ENCODE assay signal across 19 cellular contexts in the genomic region with DNA sequence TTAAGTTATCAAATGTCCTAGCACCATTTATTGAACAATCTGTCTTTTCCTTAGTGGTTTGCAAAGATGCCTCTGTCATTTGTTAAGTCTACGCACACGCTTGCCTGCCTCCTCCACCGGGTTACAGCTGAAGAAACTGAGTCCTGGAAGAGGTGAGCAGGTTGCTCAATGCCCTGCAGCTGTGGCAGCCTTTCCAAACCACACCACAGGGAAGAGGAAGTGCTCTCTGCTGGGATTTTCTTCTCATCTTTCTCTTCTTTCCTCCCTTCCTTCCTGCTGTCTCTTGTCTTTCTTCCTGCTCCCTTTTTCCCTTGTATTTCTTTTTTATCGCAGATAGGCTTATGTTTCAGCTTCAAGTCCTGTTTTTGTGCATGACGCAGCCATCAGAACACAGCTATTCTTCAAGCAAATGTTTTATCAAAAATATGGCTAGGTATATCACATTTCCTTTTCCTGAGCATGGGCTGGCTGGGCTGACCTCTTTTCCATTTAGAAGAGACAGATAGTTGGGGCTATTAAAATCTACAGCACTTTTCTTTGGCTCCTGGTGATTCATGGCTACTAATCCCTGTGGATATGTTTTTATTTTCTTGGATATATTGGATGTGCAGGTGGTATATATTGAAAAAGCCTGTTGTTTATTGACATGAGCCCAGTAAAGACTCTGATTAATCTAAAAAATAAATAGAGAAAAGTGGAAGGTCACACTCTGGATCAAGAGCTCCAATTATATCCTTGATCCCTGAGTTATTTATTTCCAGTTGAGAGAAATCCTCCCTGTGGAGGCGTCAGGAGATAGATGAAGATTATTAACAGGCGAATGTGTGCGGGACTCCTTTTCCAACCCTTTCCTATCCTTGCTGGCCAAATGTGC.
A peak's percentile ranks its signal among the peaks of the same experiment; 100 is the strongest.
DNase-seq lines count a peak whose midpoint lies in the region; ATAC-seq, FAIRE-seq and TF ChIP-seq lines count a peak whose summit lies in the region.
"Had no signal": no experiment of that assay in that cellular context is flagged by ENCODE, and none has a peak within 500 bp of the region (broad histone marks: within the 10 kb centered on the region; RNA-seq: fewer than 3 reads in every experiment).

No MANE protein-coding gene starts in this region.

- no peaks in the 10 kb centered on the region for H3K9me3 ChIP-seq in liver (ENCODE audit: control insufficient read depth in 4 of 4, low read length in 3 of 4)
- no peaks in the 10 kb centered on the region for H3K9me3 ChIP-seq in HepG2 (ENCODE audit: low read length)
- H3K9me3 ChIP-seq in breast epithelium, result no peaks in the 10 kb centered on the region

- H3K9me3 Mint-ChIP-seq in T-cell, result no peaks in the 10 kb centered on the region
- H3K9me3 Mint-ChIP-seq: stimulated activated effector memory CD8-positive, alpha-beta T cell treated with anti-CD3 and anti-CD28 coated beads, Interleukin-12 subunit alpha, Interleukin-12 subunit beta, amount 100 ng/mL, for 72 hours had no signal

- no TSS peak for BruUV-seq in HepG2 (replicated peaks; lab: Mats Ljungman, UMichigan)

- no peak for ATAC-seq in HepG2
- no peak for ATAC-seq in T-cell (replicated peaks in 1 of 4)
- ATAC-seq: stimulated activated effector memory CD8-positive, alpha-beta T cell treated with anti-CD3 and anti-CD28 coated beads, Interleukin-12 subunit alpha, Interleukin-12 subunit beta, amount 100 ng/mL, for 72 hours had no signal

- H3K4me3 Mint-ChIP-seq in T-cell, result no peak overlapping the region
- H3K4me3 Mint-ChIP-seq: stimulated activated effector memory CD8-positive, alpha-beta T cell treated with anti-CD3 and anti-CD28 coated beads, Interleukin-12 subunit alpha, Interleukin-12 subunit beta, amount 100 ng/mL, for 72 hours had no signal

- H3K4me1 Mint-ChIP-seq in T-cell, result peaks cover 3 to 11% (median 4%) of the 10 kb centered on the region in 3 donors

- H3K36me3 Mint-ChIP-seq in T-cell, result no peaks in the 10 kb centered on the region
- H3K36me3 Mint-ChIP-seq: stimulated activated effector memory CD8-positive, alpha-beta T cell treated with anti-CD3 and anti-CD28 coated beads, Interleukin-12 subunit alpha, Interleukin-12 subunit beta, amount 100 ng/mL, for 72 hours had no signal

- no peak overlapping the region for H3K9ac ChIP-seq in liver (ENCODE audit: low read depth in 1 of 2, low read length in 2 of 2)
- H3K9ac ChIP-seq in HepG2 (ENCODE audit: insufficient read depth, low read depth, low read length), result no peak overlapping the region

- in situ Hi-C loops in HepG2 (cut with HindIII; ENCODE audit: extremely low pct_ligation_motif_present, low pct_unique_long_range_greater_than_20kb), result loop anchor here (10.0 kb wide), 1 partner anchor 165 kb away; no protein-coding TSS in a partner anchor

- CTCF ChIA-PET in HepG2 (lab: Yijun Ruan, JAX; ENCODE audit: low intra/inter-chr PET ratio, low total read pairs) (no interaction called here), T-cell (lab: Charles Lee) (no interaction called here)

- H2AFZ ChIP-seq in HepG2 (ENCODE audit: low read length), result no peak overlapping the region

- H3K4me2 ChIP-seq in HepG2 (ENCODE audit: low read depth, low read length), result no peak overlapping the region

- no peak for TF ChIP-seq CTCF in liver (IDR thresholded peaks at IDR 0.05; ENCODE audit: low read depth, low read length, missing input control)
- no peak for TF ChIP-seq CTCF in HepG2 (CRISPR knock-in tag; IDR thresholded peaks at IDR 0.05)
- no peak for TF ChIP-seq CTCF in breast epithelium (IDR thresholded peaks at IDR 0.05)

- TF ChIP-seq EP300 in HepG2 (IDR thresholded peaks at IDR 0.05; ENCODE audit: low read depth in 2 of 2, low read length in 2 of 2) (no peak), HepG2 (CRISPR knock-in tag; IDR thresholded peaks at IDR 0.05; ENCODE audit: borderline replicate concordance) (no peak)

- intact Hi-C loops in HepG2 (cut with micrococcal nuclease; ENCODE audit: unreplicated experiment) (no loop called here), breast epithelium (cut with DNase I; ENCODE audit: low total_unique reads) (no loop called here)

- peaks cover 0 to 6% (median 0%) of the 10 kb centered on the region in 4 donors for H3K27me3 ChIP-seq in liver (ENCODE audit: control insufficient read depth in 4 of 4, insufficient read depth in 4 of 4, low read length in 3 of 4)
- peaks cover 0 to 14% of the 10 kb centered on the region in 2 experiments; a peak in 2 of 5 replicates for H3K27me3 ChIP-seq in HepG2 (ENCODE audit: control insufficient read depth in 1 of 2, insufficient read depth in 2 of 2, low read length in 2 of 2)
- no peaks in the 10 kb centered on the region for H3K27me3 ChIP-seq in breast epithelium

- H3K79me2 ChIP-seq in HepG2 (ENCODE audit: insufficient read depth, low read length), result no peaks in the 10 kb centered on the region

- DNase-seq in HepG2 (ENCODE audit: low spot score), result no peak
- DNase-seq in breast epithelium (ENCODE audit: low spot score in 2 of 2), result no peak
- DNase-seq in iPS-NIHi7 (ENCODE audit: extremely low spot score), result peak; percentile 7
- no peak for DNase-seq in activated CD4-positive, alpha-beta T cell treated with anti-CD3 and anti-CD28 coated beads, Interleukin-2, amount 50 U/mL, for 4 hours
- no peak for DNase-seq in stimulated activated naive CD4-positive, alpha-beta T cell treated with Interleukin-2 at 50 U/mL for 16 hours (lab: John Stamatoyannopoulos, UW)
- DNase-seq in activated CD8-positive, alpha-beta memory T cell treated with anti-CD3 and anti-CD28 coated beads, Interleukin-2, amount 50 U/mL, for 4 hours, result no peak
- no peak for DNase-seq in T-cell
- DNase-seq: activated CD4-positive, alpha-beta T cell treated with anti-CD3 and anti-CD28 coated beads for 48 hours; activated naive CD4-positive, alpha-beta T cell treated with anti-CD3 and anti-CD28 coated beads, Interleukin-2, amount 50 U/mL, for 16 hours; COR-L47; GDM1; mesendoderm; NCI-H1048; NK-92 treated with Interleukin-12 subunit alpha and Interleukin-12 subunit beta, amount 100 ng/mL, for 24 hours; T1000 had no signal

- no peak overlapping the region for H3K27ac Mint-ChIP-seq in T-cell
- H3K27ac Mint-ChIP-seq: stimulated activated effector memory CD8-positive, alpha-beta T cell treated with anti-CD3 and anti-CD28 coated beads, Interleukin-12 subunit alpha, Interleukin-12 subunit beta, amount 100 ng/mL, for 72 hours had no signal

- 65% methylated on average over 8 of the region's 8 CpGs for WGBS in liver
- 6% methylated on average over 8 of the region's 8 CpGs for WGBS in HepG2 (ENCODE audit: low lambda C conversion rate)

- no peak overlapping the region for H3K27ac ChIP-seq in liver (ENCODE audit: low read depth in 1 of 2, low read length in 2 of 2)
- no peak overlapping the region for H3K27ac ChIP-seq in HepG2 (ENCODE audit: extremely low read length, insufficient read depth, low read length)
- H3K27ac ChIP-seq in breast epithelium, result peak overlapping the region; percentile 54 to 75

- no peak for TF ChIP-seq RAD21 in liver (IDR thresholded peaks at IDR 0.05)
- TF ChIP-seq RAD21 in HepG2 (CRISPR knock-in tag; IDR thresholded peaks at IDR 0.05), result no peak

- H3K4me1 ChIP-seq in liver (ENCODE audit: control insufficient read depth in 4 of 4, insufficient read depth in 4 of 4, low read length in 3 of 4) (no peaks in the 10 kb centered on the region), HepG2 (ENCODE audit: insufficient read depth, low read length) (no peaks in the 10 kb centered on the region), breast epithelium (peaks cover 0 to 6% of the 10 kb centered on the region in 2 donors)

- POLR2A ChIA-PET in HepG2 (lab: Yijun Ruan, JAX) (no interaction called here), T-cell (lab: Charles Lee) (no interaction called here)

- no peaks in the 10 kb centered on the region for H3K36me3 ChIP-seq in liver (ENCODE audit: control insufficient read depth in 4 of 4, insufficient read depth in 3 of 4, low read depth in 1 of 4, low read length in 3 of 4)
- no peaks in the 10 kb centered on the region for H3K36me3 ChIP-seq in HepG2 (replicated peaks in 1 of 2; ENCODE audit: control insufficient read depth in 1 of 2, insufficient read depth in 2 of 2, low read length in 2 of 2)
- H3K36me3 ChIP-seq in breast epithelium, result no peaks in the 10 kb centered on the region

- TF ChIP-seq POLR2A in HepG2 (IDR thresholded peaks at IDR 0.05; ENCODE audit: insufficient read depth in 1 of 2, low read depth in 2 of 2, low read length in 2 of 2) (no peak), breast epithelium (IDR thresholded peaks at IDR 0.05) (no peak)

- H3K27me3 Mint-ChIP-seq in T-cell, result peaks cover 3 to 16% of the 10 kb centered on the region in 2 donors

- H4K20me1 ChIP-seq in HepG2 (ENCODE audit: insufficient read depth, low read length), result no peaks in the 10 kb centered on the region; the same call in 1 of the 2 replicates

- H3K4me3 ChIP-seq in liver (ENCODE audit: low read depth in 1 of 3, low read length in 3 of 3) (no peak overlapping the region), HepG2 (replicated peaks in 1 of 3; ENCODE audit: insufficient read depth in 1 of 3, low read depth in 2 of 3, low read length in 3 of 3) (no peak overlapping the region), breast epithelium (peak overlapping the region in 1 of 3 donors; percentile 41)

- FAIRE-seq in HepG2 (lab: Jason Lieb, UNC), result no peak
- FAIRE-seq: bronchial epithelial cell, frontal cortex had no signal

TF ChIP-seq in liver, 16 proteins besides CTCF, POLR2A, EP300 and RAD21:
- TF ChIP-seq NR2F2 (IDR thresholded peaks at IDR 0.05), result peak; percentile 29
- TF ChIP-seq, protein P1, sequence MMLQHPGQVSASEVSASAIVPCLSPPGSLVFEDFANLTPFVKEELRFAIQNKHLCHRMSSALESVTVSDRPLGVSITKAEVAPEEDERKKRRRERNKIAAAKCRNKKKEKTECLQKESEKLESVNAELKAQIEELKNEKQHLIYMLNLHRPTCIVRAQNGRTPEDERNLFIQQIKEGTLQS (IDR thresholded peaks at IDR 0.05), result no peak
- TF ChIP-seq RXRA (IDR thresholded peaks at IDR 0.05), result no peak

TF ChIP-seq in HepG2, 621 proteins besides CTCF, POLR2A, EP300 and RAD21:
- TF ChIP-seq PRPF4 (IDR thresholded peaks at IDR 0.05; ENCODE audit: low read depth, low read length, poor library complexity, severe bottlenecking), result no peak
- TF ChIP-seq RARG (CRISPR knock-in tag; IDR thresholded peaks at IDR 0.05; ENCODE audit: low read depth), result no peak
- TF ChIP-seq ZNF672 (CRISPR knock-in tag; IDR thresholded peaks at IDR 0.05), result no peak
TF ChIP-seq in HepG2: peak in this region for 0.

Comparison
In these comparisons a context has a peak if more than half of its experiments do, and no peak if none do; other contexts are left out.
1. H3K27ac ChIP-seq: peak in breast epithelium (2 of 2); none in liver (0 of 2) and HepG2 (single experiment).